2 cellular contexts compared by ENCODE assay signal in genomic region chr20:53595018-53595378, GRCh38.
TF ChIP-seq lines count a peak whose summit lies in the region.

No MANE protein-coding gene starts in this region.

TF ChIP-seq in HEK293, 187 proteins besides CTCF, POLR2A, EP300 and RAD21 (continued from another document):
- TF ChIP-seq ZNF513 (tag by site-specific recombination; IDR thresholded peaks at IDR 0.05) (no peak), ZNF23 (tag by site-specific recombination; IDR thresholded peaks at IDR 0.05; ENCODE audit: borderline replicate concordance) (no peak), ZNF335 (tag by site-specific recombination; conservative IDR thresholded peaks at IDR 0.05) (peak; percentile 11; the same call in 1 of the 2 replicates), SP7 (tag by site-specific recombination; IDR thresholded peaks at IDR 0.05) (0 out of 2 replicates have a peak, but pooled peaks have one; percentile 33), ZNF677 (tag by site-specific recombination; IDR thresholded peaks at IDR 0.05) (no peak), ZBTB17 (tag by site-specific recombination; IDR thresholded peaks at IDR 0.05) (peak; percentile 26; the same call in 1 of the 2 replicates)

TF ChIP-seq in WTC11, 78 proteins besides CTCF, POLR2A, EP300 and RAD21 (continued from another document):
- TF ChIP-seq AFF4 (CRISPR knock-in tag; IDR thresholded peaks at IDR 0.05; ENCODE audit: borderline replicate concordance) (no peak), USF2 (CRISPR knock-in tag; IDR thresholded peaks at IDR 0.05) (no peak), AR (CRISPR knock-in tag; IDR thresholded peaks at IDR 0.05) (no peak), KAT7 (CRISPR knock-in tag; IDR thresholded peaks at IDR 0.05; ENCODE audit: borderline replicate concordance) (no peak), ELF4 (CRISPR knock-in tag; IDR thresholded peaks at IDR 0.05; ENCODE audit: low read depth) (no peak), FOXP4 (CRISPR knock-in tag; IDR thresholded peaks at IDR 0.05) (no peak), FOXK1 (CRISPR knock-in tag; IDR thresholded peaks at IDR 0.05) (no peak), SP1 (CRISPR knock-in tag; conservative IDR thresholded peaks at IDR 0.05) (no peak)
TF ChIP-seq in WTC11: peak in this region for 0.
